Comparison of ENCODE assay signal across 15 cellular contexts in the genomic region with DNA sequence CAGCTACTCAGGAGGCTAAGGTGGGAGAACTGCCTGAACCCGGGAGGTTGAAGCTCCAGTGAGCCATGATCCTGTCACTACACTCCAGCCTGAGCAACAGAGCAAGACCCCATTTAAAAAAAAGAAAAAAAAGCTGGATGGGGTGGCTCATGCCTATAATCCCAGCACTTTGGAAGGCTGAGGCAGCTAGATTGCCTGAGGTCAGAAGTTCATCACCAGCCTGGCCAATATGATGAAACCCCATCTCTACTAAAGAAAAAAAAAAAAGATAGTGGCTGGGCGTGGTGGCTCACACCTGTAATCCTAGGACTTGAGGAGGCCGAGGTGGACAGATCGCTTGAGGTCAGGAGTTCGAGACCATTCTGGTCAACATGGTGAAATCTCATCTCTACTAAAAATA. TPM values are rescaled to one million over a fixed set of nuclear protein-coding genes. Genes with fewer than 3 reads are reported as not detected.
DNase-seq lines count a peak whose midpoint lies in the region; ATAC-seq and TF ChIP-seq lines count a peak whose summit lies in the region.
"Had no signal": no experiment of that assay in that cellular context is flagged by ENCODE, and none has a peak within 500 bp of the region (broad histone marks: within the 10 kb centered on the region; RNA-seq: fewer than 3 reads in every experiment).

No MANE protein-coding gene starts in this region.

- TF ChIP-seq EP300 in stomach (IDR thresholded peaks at IDR 0.05): no peak

- H3K36me3 ChIP-seq in right atrium auricular region (peaks cover 38% of the 10 kb centered on the region), Peyer's patch (peaks cover 0 to 28% (median 0%) of the 10 kb centered on the region in 3 donors), stomach (peaks cover 7 to 31% (median 27%) of the 10 kb centered on the region in 4 donors)

- H3K9me3 ChIP-seq in right atrium auricular region (no peaks in the 10 kb centered on the region), Peyer's patch (no peaks in the 10 kb centered on the region), stomach (no peaks in the 10 kb centered on the region)
- H3K9me3 ChIP-seq: MG63, SJSA1 had no signal

- peaks cover 26% of the 10 kb centered on the region for H3K36me3 Mint-ChIP-seq in activated naive CD8-positive, alpha-beta T cell treated with anti-CD3 and anti-CD28 coated beads, Interleukin-2, amount 50 U/mL, for 24 hours (ENCODE audit: low read depth)

- no peak for TF ChIP-seq POLR2A in Peyer's patch (IDR thresholded peaks at IDR 0.05)
- no peak for TF ChIP-seq POLR2A in stomach (IDR thresholded peaks at IDR 0.05)

- peaks cover 47% of the 10 kb centered on the region for H3K4me1 Mint-ChIP-seq in activated naive CD8-positive, alpha-beta T cell treated with anti-CD3 and anti-CD28 coated beads, Interleukin-2, amount 50 U/mL, for 24 hours

- peaks cover 0 to 18% of the 10 kb centered on the region in 2 donors for H3K4me1 ChIP-seq in right atrium auricular region
- H3K4me1 ChIP-seq in Peyer's patch: peaks cover 0 to 4% (median 2%) of the 10 kb centered on the region in 4 donors
- H3K4me1 ChIP-seq in stomach: peaks cover 0 to 39% (median 29%) of the 10 kb centered on the region in 4 donors

- H3K9me3 Mint-ChIP-seq in activated naive CD8-positive, alpha-beta T cell treated with anti-CD3 and anti-CD28 coated beads, Interleukin-2, amount 50 U/mL, for 24 hours: no peaks in the 10 kb centered on the region

- H3K27me3 Mint-ChIP-seq in activated naive CD8-positive, alpha-beta T cell treated with anti-CD3 and anti-CD28 coated beads, Interleukin-2, amount 50 U/mL, for 24 hours: no peaks in the 10 kb centered on the region

- no peak overlapping the region for H3K4me3 Mint-ChIP-seq in activated naive CD8-positive, alpha-beta T cell treated with anti-CD3 and anti-CD28 coated beads, Interleukin-2, amount 50 U/mL, for 24 hours

- H3K27ac Mint-ChIP-seq in activated naive CD8-positive, alpha-beta T cell treated with anti-CD3 and anti-CD28 coated beads, Interleukin-2, amount 50 U/mL, for 24 hours: peak overlapping the region; percentile 98

- H3K4me3 ChIP-seq in right atrium auricular region (no peak overlapping the region), Peyer's patch (no peak overlapping the region), stomach (no peak overlapping the region)
- H3K4me3 ChIP-seq: MG63, SJSA1 had no signal

- H3K27ac ChIP-seq in right atrium auricular region (no peak overlapping the region), Peyer's patch (peak overlapping the region in 3 of 4 donors; percentile 89 to 98 (median 92)), stomach (peak overlapping the region in 3 of 5 donors; percentile 83 to 87 (median 86))

- ATAC-seq in Right ventricle myocardium inferior (no peak), GM18867 (IDR thresholded peaks at IDR 0.05; ENCODE audit: unreplicated experiment) (no peak)
- no peak for ATAC-seq in activated naive CD8-positive, alpha-beta T cell treated with anti-CD3 and anti-CD28 coated beads, Interleukin-2, amount 50 U/mL, for 24 hours

- intact Hi-C loops in Right ventricle myocardium inferior (cut with DNase I) (no loop called here), stomach (cut with DNase I; ENCODE audit: low total_unique reads) (no loop called here)

- 79 to 92% (median 83%) methylated on average over 5 of the region's 5 CpGs for WGBS in stomach, 5 donors

- TF ChIP-seq CTCF in right atrium auricular region (IDR thresholded peaks at IDR 0.05): no peak
- TF ChIP-seq CTCF in Peyer's patch (IDR thresholded peaks at IDR 0.05): no peak
- TF ChIP-seq CTCF in stomach (IDR thresholded peaks at IDR 0.05): no peak

- H3K27me3 ChIP-seq in right atrium auricular region (no peaks in the 10 kb centered on the region), Peyer's patch (no peaks in the 10 kb centered on the region), stomach (peaks cover 0 to 22% (median 0%) of the 10 kb centered on the region in 3 donors)
- H3K27me3 ChIP-seq: MG63, SJSA1 had no signal

- DNase-seq in Right ventricle myocardium inferior (ENCODE audit: missing footprints): peak; percentile 23
- DNase-seq in right atrium auricular region (ENCODE audit: low spot score): no peak
- no peak for DNase-seq in Peyer's patch
- no peak for DNase-seq in activated naive CD8-positive, alpha-beta T cell treated with anti-CD3 and anti-CD28 coated beads, Interleukin-2, amount 50 U/mL, for 24 hours
- no peak for DNase-seq in stomach
- no peak for DNase-seq in stimulated activated CD4-positive, alpha-beta T cell treated with anti-CD3 and anti-CD28 coated beads, Interleukin-2, amount 100 ng/mL, for 48 hours
- no peak for DNase-seq in DMS 273 (lab: John Stamatoyannopoulos, UW; ENCODE audit: unreplicated experiment)
- DNase-seq: EL, MG63, NCI-H1105, NCI-H187, NCI-H2171, NCI-H510A treated with DMSO at 0.1 percent for 48 hours had no signal

RNA-seq across cellular contexts. Expression of a gene that starts 15.0 kb away (rescaled TPM):
- 324 TPM for total RNA-seq in Right ventricle myocardium inferior
- total RNA-seq in right atrium auricular region: 100 to 1,000 TPM; 152 to 257 TPM
- 100 to 1,000 TPM; 164 to 484 (median 329) TPM for total RNA-seq in Peyer's patch
- total RNA-seq in stomach: 1,000 to 10,000 TPM in 1 of 5 donors, 100 to 1,000 TPM in 3, 10 to 100 TPM in 1; 79.0 to 1,027 (median 190) TPM
- polyA plus RNA-seq in stomach: 100 to 1,000 TPM in 1 of 3 donors, 10 to 100 TPM in 2; 66.1 to 102 (median 98.6) TPM

RNA-seq across cellular contexts. Expression of a gene that starts 39.5 kb away (rescaled TPM):
- total RNA-seq in Right ventricle myocardium inferior (20.6 TPM), right atrium auricular region (10 to 100 TPM; 15.8 to 35.6 TPM), Peyer's patch (100 to 1,000 TPM in 2 of 4 donors, 10 to 100 TPM in 2; 73.4 to 121 (median 99.9) TPM), stomach (100 to 1,000 TPM in 1 of 5 donors, 10 to 100 TPM in 4; 15.8 to 102 (median 70.6) TPM)
- polyA plus RNA-seq in stomach: 10 to 100 TPM; 76.1 to 95.7 (median 79.9) TPM

Comparison
In these comparisons a context has a peak if more than half of its experiments do, and no peak if none do; other contexts are left out.
1. H3K27ac ChIP-seq: peak in Peyer's patch (3 of 4) and stomach (3 of 5); none in right atrium auricular region (0 of 2).